Comparison of ENCODE assay signal across 8 cellular contexts in genomic region chr17:7313890-7314718, GRCh38. TPM values are rescaled to one million over a fixed set of nuclear protein-coding genes. Genes with fewer than 3 reads are reported as not detected.
A peak's percentile ranks its signal among the peaks of the same experiment; 100 is the strongest.
DNase-seq lines count a peak whose midpoint lies in the region; ATAC-seq and TF ChIP-seq lines count a peak whose summit lies in the region.

No MANE protein-coding gene starts in this region.

- CTCF ChIA-PET in activated B cell treated with CpG ODN at 0.5 μM for 24 hours (lab: Charles Lee) = interaction anchor here (1.1 to 2.8 kb wide), 4 partner anchors 8 to 22 kb away, joined by 3 to 12 read pairs (median 4); partner anchors contain the start of gene ACAP1

- intact Hi-C loops in activated B cell treated with CpG ODN at 0.5 μM for 24 hours (cut with micrococcal nuclease) = no loop called here

- no peak for TF ChIP-seq CTCF in activated B cell treated with CpG ODN at 0.5 μM for 24 hours (IDR thresholded peaks at IDR 0.05)

- peaks cover 52% of the 10 kb centered on the region for H3K4me1 Mint-ChIP-seq in T-helper 1 cell treated with Interleukin-12 subunit alpha and Interleukin-12 subunit beta and Interleukin-4 antibody, amounts not matched to agents 30 μg/mL and 1 μg/mL, for 36 hours (ENCODE audit: low read depth)
- H3K4me1 Mint-ChIP-seq in activated B cell treated with CpG ODN at 0.5 μM for 24 hours = peaks cover 62% of the 10 kb centered on the region
- peaks cover 70% of the 10 kb centered on the region for H3K4me1 Mint-ChIP-seq in stimulated activated naive CD8-positive, alpha-beta T cell treated with anti-CD3 and anti-CD28 coated beads, Interleukin-15, amount 100 ng/mL, for 72 hours

- H3K36me3 Mint-ChIP-seq in T-helper 1 cell treated with Interleukin-12 subunit alpha and Interleukin-12 subunit beta and Interleukin-4 antibody, amounts not matched to agents 30 μg/mL and 1 μg/mL, for 36 hours (ENCODE audit: low read depth) = peaks cover 60% of the 10 kb centered on the region
- H3K36me3 Mint-ChIP-seq in activated B cell treated with CpG ODN at 0.5 μM for 24 hours (ENCODE audit: low read depth) = peaks cover 74% of the 10 kb centered on the region

- H3K4me3 ChIP-seq in iPS-11a (ENCODE audit: low read depth, low read length) = peak overlapping the region; percentile 91

- H3K27ac Mint-ChIP-seq in T-helper 1 cell treated with Interleukin-12 subunit alpha and Interleukin-12 subunit beta and Interleukin-4 antibody, amounts not matched to agents 30 μg/mL and 1 μg/mL, for 36 hours = peak overlapping the region; percentile 76
- H3K27ac Mint-ChIP-seq in activated B cell treated with CpG ODN at 0.5 μM for 24 hours = peak overlapping the region; percentile 85
- peak overlapping the region; percentile 53 to 89 for H3K27ac Mint-ChIP-seq in stimulated activated naive CD8-positive, alpha-beta T cell treated with anti-CD3 and anti-CD28 coated beads, Interleukin-15, amount 100 ng/mL, for 72 hours

- no peak for ATAC-seq in activated B cell treated with CpG ODN at 0.5 μM for 24 hours (ENCODE audit: low read depth)
- no peak for ATAC-seq in stimulated activated naive CD8-positive, alpha-beta T cell treated with anti-CD3 and anti-CD28 coated beads, Interleukin-15, amount 100 ng/mL, for 72 hours
- ATAC-seq in GM18520 (IDR thresholded peaks at IDR 0.05; ENCODE audit: unreplicated experiment) = no peak

- H3K9me3 Mint-ChIP-seq in T-helper 1 cell treated with Interleukin-12 subunit alpha and Interleukin-12 subunit beta and Interleukin-4 antibody, amounts not matched to agents 30 μg/mL and 1 μg/mL, for 36 hours = no peaks in the 10 kb centered on the region
- H3K9me3 Mint-ChIP-seq in activated B cell treated with CpG ODN at 0.5 μM for 24 hours = no peaks in the 10 kb centered on the region
- H3K9me3 Mint-ChIP-seq in stimulated activated naive CD8-positive, alpha-beta T cell treated with anti-CD3 and anti-CD28 coated beads, Interleukin-15, amount 100 ng/mL, for 72 hours = no peaks in the 10 kb centered on the region

- H3K4me3 Mint-ChIP-seq in T-helper 1 cell treated with Interleukin-12 subunit alpha and Interleukin-12 subunit beta and Interleukin-4 antibody, amounts not matched to agents 30 μg/mL and 1 μg/mL, for 36 hours = peak overlapping the region; percentile 84
- peak overlapping the region; percentile 85 for H3K4me3 Mint-ChIP-seq in activated B cell treated with CpG ODN at 0.5 μM for 24 hours
- H3K4me3 Mint-ChIP-seq in stimulated activated naive CD8-positive, alpha-beta T cell treated with anti-CD3 and anti-CD28 coated beads, Interleukin-15, amount 100 ng/mL, for 72 hours = peak overlapping the region; percentile 89 to 95

- POLR2A ChIA-PET in activated B cell treated with CpG ODN at 0.5 μM for 24 hours (lab: Charles Lee) = interaction anchor here (0.7 to 3.8 kb wide), 14 partner anchors 16 to 373 kb away, joined by 3 to 34 read pairs (median 4); partner anchors contain the start of genes ACAP1, MPDU1, NEURL4 and PLSCR3

- no peaks in the 10 kb centered on the region for H3K27me3 Mint-ChIP-seq in T-helper 1 cell treated with Interleukin-12 subunit alpha and Interleukin-12 subunit beta and Interleukin-4 antibody, amounts not matched to agents 30 μg/mL and 1 μg/mL, for 36 hours (ENCODE audit: low read depth)
- H3K27me3 Mint-ChIP-seq in activated B cell treated with CpG ODN at 0.5 μM for 24 hours = no peaks in the 10 kb centered on the region
- H3K27me3 Mint-ChIP-seq in stimulated activated naive CD8-positive, alpha-beta T cell treated with anti-CD3 and anti-CD28 coated beads, Interleukin-15, amount 100 ng/mL, for 72 hours = no peaks in the 10 kb centered on the region

- no peak for DNase-seq in T-helper 1 cell
- DNase-seq in activated B cell treated with CpG ODN at 0.5 μM for 24 hours = no peak
- DNase-seq in stimulated activated naive CD8-positive, alpha-beta T cell treated with anti-CD3 and anti-CD28 coated beads, Interleukin-15, amount 100 ng/mL, for 72 hours = no peak
- no peak for DNase-seq in stimulated activated CD4-positive, alpha-beta T cell treated with anti-CD3 and anti-CD28 coated beads, Interleukin-12 subunit alpha, Interleukin-12 subunit beta, amount 100 ng/mL, for 4 hours
- no peak for DNase-seq in stimulated activated naive CD4-positive, alpha-beta T cell (lab: John Stamatoyannopoulos, UW)

RNA-seq across cellular contexts. Expression of gene GPS2, which starts 1.1 kb away (rescaled TPM):
- total RNA-seq in activated B cell treated with CpG ODN at 0.5 μM for 24 hours = 105 and 115 TPM in 2 replicates

RNA-seq across cellular contexts. Expression of gene EIF5A, which starts 6.7 kb away (rescaled TPM):
- total RNA-seq in activated B cell treated with CpG ODN at 0.5 μM for 24 hours = 656 and 664 TPM in 2 replicates

RNA-seq across cellular contexts. Expression of gene NEURL4, which starts 15.0 kb away (rescaled TPM):
- total RNA-seq in activated B cell treated with CpG ODN at 0.5 μM for 24 hours = 52.8 and 60.1 TPM in 2 replicates

RNA-seq across cellular contexts. Expression of gene YBX2, which starts 19.7 kb away (rescaled TPM):
- 0.16 TPM in 1 of 2 replicates, not detected in the other for total RNA-seq in activated B cell treated with CpG ODN at 0.5 μM for 24 hours

RNA-seq across cellular contexts. Expression of gene ACAP1, which starts 22.2 kb away (rescaled TPM):
- total RNA-seq in activated B cell treated with CpG ODN at 0.5 μM for 24 hours = 298 and 328 TPM in 2 replicates
